ENCODE assay signal across 20 cellular contexts in the genomic region with DNA sequence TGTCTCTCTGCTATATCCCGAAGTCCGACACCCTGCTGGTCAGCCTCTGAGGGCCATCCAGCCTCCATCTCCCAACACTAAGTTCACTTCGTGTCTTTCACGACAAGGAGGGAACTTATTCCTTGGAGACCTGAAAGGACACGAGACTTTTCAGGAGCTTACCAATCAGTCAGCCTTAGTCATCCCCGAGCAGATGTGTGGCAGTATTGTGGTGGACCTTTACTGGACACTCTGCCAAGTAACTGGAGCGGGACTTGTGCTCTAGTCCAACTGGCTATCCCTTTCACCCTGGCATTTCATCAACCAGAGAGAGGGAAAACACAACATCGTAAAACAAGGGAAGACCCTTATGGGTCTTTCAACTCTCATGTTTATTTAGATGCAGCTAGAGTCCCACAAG.
DNase-seq lines count a peak whose midpoint lies in the region; ATAC-seq, FAIRE-seq and TF ChIP-seq lines count a peak whose summit lies in the region.
"Had no signal": no experiment of that assay in that cellular context is flagged by ENCODE, and none has a peak within 500 bp of the region (broad histone marks: within the 10 kb centered on the region; RNA-seq: fewer than 3 reads in every experiment).

No MANE protein-coding gene starts in this region.

- H3K79me2 ChIP-seq in H1 (ENCODE audit: control insufficient read depth in 1 of 2, insufficient read depth in 2 of 2, low read length in 2 of 2) (no peaks in the 10 kb centered on the region), neural progenitor cell (ENCODE audit: low read depth) (no peaks in the 10 kb centered on the region)

- H3K4me3 ChIP-seq in H1 (ENCODE audit: extremely low read depth in 1 of 4, insufficient read depth in 2 of 4, low read depth in 3 of 4, low read length in 4 of 4): no peak overlapping the region
- H3K4me3 ChIP-seq in neural progenitor cell: no peak overlapping the region
- H3K4me3 ChIP-seq: A549, GM23248 had no signal

- H3K56ac ChIP-seq in H1 (replicated peaks; ENCODE audit: insufficient read length, low read depth, low read length): no peak overlapping the region

- H3K14ac ChIP-seq in H1 (ENCODE audit: insufficient read length): no peak overlapping the region

- H2AFZ ChIP-seq in H1 (ENCODE audit: low read length) (no peak overlapping the region), neural progenitor cell (replicated peaks) (no peak overlapping the region)
- H2AFZ ChIP-seq: GM23248 had no signal

- no peak overlapping the region for H3K23ac ChIP-seq in H1 (ENCODE audit: insufficient read length)

- no peak overlapping the region for H4K5ac ChIP-seq in H1 (ENCODE audit: insufficient read length, low read depth, low read length)

- CTCF ChIA-PET in H1 (lab: Charles Lee; ENCODE audit: partially characterized antibody): interaction anchor here (0.6 to 1.7 kb wide), 5 partner anchors 12 to 33 kb away, joined by 3 to 4 read pairs (median 3); no protein-coding TSS in a partner anchor

- peaks cover 6% of the 10 kb centered on the region for H3F3A ChIP-seq in neural progenitor cell (ENCODE audit: low read depth)

- H3K4me1 ChIP-seq in H1 (replicated peaks in 1 of 4; ENCODE audit: control insufficient read depth in 3 of 4, insufficient read depth in 4 of 4, low read length in 3 of 4): peaks cover 0 to 7% (median 0%) of the 10 kb centered on the region in 4 experiments; a peak in 1 of 7 replicates
- peaks cover 10% of the 10 kb centered on the region for H3K4me1 ChIP-seq in neural progenitor cell
- H3K4me1 ChIP-seq: A549 had no signal

- no peaks in the 10 kb centered on the region for H3K9me3 ChIP-seq in H1 (ENCODE audit: insufficient read depth in 2 of 2, low read depth in 1 of 2, low read length in 1 of 2)
- H3K9me3 ChIP-seq in neural progenitor cell (ENCODE audit: low read depth): no peaks in the 10 kb centered on the region

- H3K79me1 ChIP-seq in H1 (ENCODE audit: low read depth, low read length): no peaks in the 10 kb centered on the region

- TF ChIP-seq RAD21 in H1 (IDR thresholded peaks at IDR 0.05 in 1 of 2, conservative IDR thresholded peaks at IDR 0.05 in 1 of 2; ENCODE audit: low read depth in 2 of 2, low read length in 2 of 2): no peak

- H3K4me2 ChIP-seq in H1 (ENCODE audit: insufficient read depth in 1 of 2, low read depth in 2 of 2, low read length in 2 of 2): no peak overlapping the region
- H3K4me2 ChIP-seq in neural progenitor cell: no peak overlapping the region
- H3K4me2 ChIP-seq: A549 had no signal

- H3K4ac ChIP-seq in H1 (replicated peaks; ENCODE audit: insufficient read length, low read depth, low read length): no peak overlapping the region

- TF ChIP-seq CTCF in H1 (IDR thresholded peaks at IDR 0.05; ENCODE audit: control extremely low read depth in 1 of 3, insufficient read depth in 1 of 3, low read depth in 1 of 3, low read length in 3 of 3) (no peak), neural progenitor cell (IDR thresholded peaks at IDR 0.05) (no peak)

- no peak overlapping the region for H2BK120ac ChIP-seq in H1 (replicated peaks; ENCODE audit: low read depth, low read length)

- no peak overlapping the region for H3K4me3 Mint-ChIP-seq in neural progenitor cell
- H3K4me3 Mint-ChIP-seq: CD4-positive, alpha-beta memory T cell; H9 had no signal

- no peak overlapping the region for H3K27ac Mint-ChIP-seq in neural progenitor cell
- H3K27ac Mint-ChIP-seq: CD4-positive, alpha-beta memory T cell; H9 had no signal

- H3K4me1 Mint-ChIP-seq in neural progenitor cell: no peaks in the 10 kb centered on the region

- H3K27ac ChIP-seq in H1 (ENCODE audit: low read depth, low read length) (no peak overlapping the region), neural progenitor cell (no peak overlapping the region)
- H3K27ac ChIP-seq: A549, GM23248 had no signal

- no peak for FAIRE-seq in H1 (lab: Jason Lieb, UNC)
- FAIRE-seq: A549, G401.6, GM12892, GM19239 had no signal

- H3K23me2 ChIP-seq in H1 (ENCODE audit: low read depth, low read length): no peaks in the 10 kb centered on the region

- DNase-seq in LHCN-M2 (ENCODE audit: low read depth) (peak; percentile 48), H1 (ENCODE audit: low read depth in 1 of 2, low spot score in 2 of 2) (no peak), myocyte (ENCODE audit: low read depth) (peak; percentile 67), HUDEP-2 (lab: John Stamatoyannopoulos, UW; ENCODE audit: unreplicated experiment in 76 of 76) (no peak), neural progenitor cell (ENCODE audit: low spot score) (no peak)
- DNase-seq: 8988T; ACHN; C1 segment of cervical spinal cord; Calu3; CD4-positive, alpha-beta memory T cell; COR-L47; DND-41; GM23248; H9 had no signal

- no peak for TF ChIP-seq POLR2A in H1 (IDR thresholded peaks at IDR 0.05; ENCODE audit: control extremely low read depth in 1 of 2, low read depth in 2 of 2, low read length in 2 of 2)

- H2BK5ac ChIP-seq in H1 (ENCODE audit: low read depth, low read length): no peak overlapping the region; the same call in 1 of the 2 replicates

- no peaks in the 10 kb centered on the region for H3K27me3 ChIP-seq in H1 (replicated peaks in 1 of 4; ENCODE audit: control insufficient read depth in 3 of 4, extremely low read depth in 1 of 4, insufficient read depth in 3 of 4, low read length in 3 of 4)
- H3K27me3 ChIP-seq in neural progenitor cell: no peaks in the 10 kb centered on the region

- H3K9me3 Mint-ChIP-seq in neural progenitor cell: peaks cover 15% of the 10 kb centered on the region

- H4K8ac ChIP-seq in H1 (ENCODE audit: extremely low read depth, insufficient read depth, low read length): peak overlapping the region; percentile 51; the same call in 1 of the 2 replicates

- H2BK15ac ChIP-seq in H1 (ENCODE audit: low read length): no peak overlapping the region

- TF ChIP-seq EP300 in H1 (IDR thresholded peaks at IDR 0.05; ENCODE audit: borderline replicate concordance in 1 of 2, low read depth in 2 of 2, low read length in 2 of 2): no peak

- no peak overlapping the region for H2AK5ac ChIP-seq in H1 (ENCODE audit: low read depth, low read length)

- 0 out of 2 replicates have a peak overlapping the region, but pooled peaks have one; percentile 21 for H2BK20ac ChIP-seq in H1 (ENCODE audit: low read length)

- 0 out of 2 replicates have a peak overlapping the region, but pooled peaks have one; percentile 20 for H2BK12ac ChIP-seq in H1 (ENCODE audit: low read depth, low read length)

- POLR2A ChIA-PET in H1 (lab: Charles Lee; ENCODE audit: partially characterized antibody): interaction anchor here (2.3 kb wide), 1 partner anchor 12 kb away, joined by 8 read pairs; no protein-coding TSS in a partner anchor

- H4K20me1 ChIP-seq in H1 (replicated peaks in 1 of 2; ENCODE audit: control insufficient read depth in 1 of 2, insufficient read depth in 2 of 2, low read length in 2 of 2) (no peaks in the 10 kb centered on the region), neural progenitor cell (ENCODE audit: low read depth) (no peaks in the 10 kb centered on the region)

- no peaks in the 10 kb centered on the region for H3K36me3 ChIP-seq in H1 (ENCODE audit: control insufficient read depth in 2 of 4, insufficient read depth in 4 of 4, low read length in 3 of 4)
- no peaks in the 10 kb centered on the region for H3K36me3 ChIP-seq in neural progenitor cell

- H3K9ac ChIP-seq in H1 (replicated peaks in 1 of 4; ENCODE audit: extremely low read depth in 1 of 4, low read depth in 3 of 4, low read length in 3 of 4) (no peak overlapping the region), neural progenitor cell (no peak overlapping the region)
- H3K9ac ChIP-seq: GM23248 had no signal

- H3K36me3 Mint-ChIP-seq in neural progenitor cell: no peaks in the 10 kb centered on the region

- H3K18ac ChIP-seq in H1 (ENCODE audit: extremely low read depth, low read length): no peak overlapping the region

- 88% methylated on average over 8 of the region's 8 CpGs; no CpG with 5 or more reads in 1 of the 2 experiments for WGBS in H1 (ENCODE audit: extremely low coverage in 1 of 2, insufficient coverage in 1 of 2, insufficient read length in 1 of 2, insufficient replicate concordance in 2 of 2, low coverage in 1 of 2, low lambda C conversion rate in 2 of 2, missing lambda C conversion rate in 1 of 2), 2 experiments

- no peak overlapping the region for H4K91ac ChIP-seq in H1 (replicated peaks; ENCODE audit: insufficient read length, low read length)

- ATAC-seq in GM18517 (IDR thresholded peaks at IDR 0.05; ENCODE audit: unreplicated experiment): no peak
- ATAC-seq: A549, HCT116 had no signal

- no peaks in the 10 kb centered on the region for H3K27me3 Mint-ChIP-seq in neural progenitor cell (ENCODE audit: insufficient read depth, low read depth)
- H3K27me3 Mint-ChIP-seq: CD4-positive, alpha-beta memory T cell had no signal

TF ChIP-seq in H1, 55 proteins besides CTCF, POLR2A, EP300 and RAD21:
- TF ChIP-seq JUN (IDR thresholded peaks at IDR 0.05; ENCODE audit: low read depth, low read length) (no peak), MAFK (IDR thresholded peaks at IDR 0.05; ENCODE audit: low read depth, low read length) (no peak), TAF7 (optimal IDR thresholded peaks at IDR 0.05; ENCODE audit: borderline replicate concordance, low read depth, low read length) (no peak), BACH1 (IDR thresholded peaks at IDR 0.05; ENCODE audit: low read length) (no peak), HDAC6 (IDR thresholded peaks at IDR 0.05; ENCODE audit: low read depth, low read length) (no peak), NRF1 (IDR thresholded peaks at IDR 0.05; ENCODE audit: low read depth, low read length) (no peak), CHD1 (IDR thresholded peaks at IDR 0.05; ENCODE audit: low read depth, low read length) (no peak), KDM1A (IDR thresholded peaks at IDR 0.05; ENCODE audit: borderline replicate concordance, low read length) (no peak), RBBP5 (IDR thresholded peaks at IDR 0.05; ENCODE audit: borderline replicate concordance, low read depth, low read length) (no peak), GTF2F1 (IDR thresholded peaks at IDR 0.05; ENCODE audit: borderline replicate concordance, low read depth, low read length) (no peak), SAP30 (IDR thresholded peaks at IDR 0.05; ENCODE audit: insufficient read depth, insufficient replicate concordance, low read length) (no peak), YY1 (IDR thresholded peaks at IDR 0.05; ENCODE audit: low read depth, low read length) (no peak)

Comparison
In these comparisons a context has a peak if more than half of its experiments do, and no peak if none do; other contexts are left out.
1. DNase-seq: peak in LHCN-M2 (single experiment) and myocyte (single experiment); none in H1 (0 of 2), HUDEP-2 (0 of 76) and neural progenitor cell (single experiment).